Comparison of ENCODE assay signal across 13 cellular contexts in the genomic region with DNA sequence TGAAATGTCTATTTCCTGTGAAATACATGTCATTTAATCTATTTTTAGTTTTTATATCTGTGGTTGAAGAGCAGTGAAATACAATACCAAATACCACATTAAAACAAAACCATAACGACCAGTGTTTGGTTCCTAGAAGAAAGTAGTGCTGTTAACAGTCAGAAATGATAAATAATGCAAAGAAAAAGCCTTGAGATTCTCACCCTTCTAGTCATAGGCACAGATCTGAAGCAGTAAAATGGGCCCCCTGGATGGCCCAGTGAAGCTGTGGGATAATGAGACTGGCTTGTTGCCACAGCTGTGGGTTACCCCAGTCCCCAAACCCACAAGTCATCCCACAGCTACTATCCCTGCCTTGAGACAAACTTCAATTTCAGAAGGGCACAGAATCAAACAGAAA.
A peak's percentile ranks its signal among the peaks of the same experiment; 100 is the strongest.
DNase-seq lines count a peak whose midpoint lies in the region; ATAC-seq and TF ChIP-seq lines count a peak whose summit lies in the region.
"Had no signal": no experiment of that assay in that cellular context is flagged by ENCODE, and none has a peak within 500 bp of the region (broad histone marks: within the 10 kb centered on the region; RNA-seq: fewer than 3 reads in every experiment).

No MANE protein-coding gene starts in this region.

- intact Hi-C loops in activated T-helper 2 cell treated with anti-CD3 and anti-CD28 coated beads, Interferon-gamma antibody, Interleukin-2, Interleukin-4, amounts not matched to agents 10 μg/mL and 5 μg/mL and 100 μg/mL, durations not matched to agents 14 hours and 24 hours and 36 hours (cut with micrococcal nuclease), result loop anchor here (2.0 to 5.0 kb wide), 4 partner anchors 56 to 451 kb away; no protein-coding TSS in a partner anchor
- intact Hi-C loops in mucosa of descending colon (cut with DNase I, micrococcal nuclease) (no loop called here), colonic mucosa (cut with DNase I) (no loop called here)

- H3K9me3 Mint-ChIP-seq in activated T-helper 2 cell treated with anti-CD3 and anti-CD28 coated beads, Interferon-gamma antibody, Interleukin-2, Interleukin-4, amounts not matched to agents 10 μg/mL and 5 μg/mL and 100 μg/mL, durations not matched to agents 14 hours and 24 hours and 36 hours, result no peaks in the 10 kb centered on the region
- no peaks in the 10 kb centered on the region for H3K9me3 Mint-ChIP-seq in naive thymus-derived CD8-positive, alpha-beta T cell
- H3K9me3 Mint-ChIP-seq: nephron progenitor cell had no signal

- peak overlapping the region; percentile 50 for H3K4me2 ChIP-seq in MM.1S (ENCODE audit: low read depth, low read length)
- H3K4me2 ChIP-seq in neuronal stem cell (ENCODE audit: insufficient read depth, low read length, poor library complexity, severe bottlenecking), result no peak overlapping the region

- H3K27me3 Mint-ChIP-seq in activated T-helper 2 cell treated with anti-CD3 and anti-CD28 coated beads, Interferon-gamma antibody, Interleukin-2, Interleukin-4, amounts not matched to agents 10 μg/mL and 5 μg/mL and 100 μg/mL, durations not matched to agents 14 hours and 24 hours and 36 hours (ENCODE audit: low read depth), result peaks cover 4% of the 10 kb centered on the region
- no peaks in the 10 kb centered on the region for H3K27me3 Mint-ChIP-seq in naive thymus-derived CD8-positive, alpha-beta T cell

- POLR2A ChIA-PET in naive thymus-derived CD8-positive, alpha-beta T cell (lab: Charles Lee), result interaction anchor here (0.6 kb wide), 1 partner anchor 42 kb away, joined by 3 read pairs; no protein-coding TSS in a partner anchor

- peak; percentile 65 for DNase-seq in MM.1S
- DNase-seq in activated T-helper 2 cell treated with anti-CD3 and anti-CD28 coated beads, Interferon-gamma antibody, Interleukin-2, Interleukin-4, amounts not matched to agents 10 μg/mL and 5 μg/mL and 100 μg/mL, durations not matched to agents 14 hours and 24 hours and 36 hours (ENCODE audit: low spot score), result peak; percentile 35
- peak in 4 of 10 donors; percentile 7 to 27 (median 22) for DNase-seq in naive thymus-derived CD8-positive, alpha-beta T cell
- no peak for DNase-seq in neuronal stem cell (ENCODE audit: low spot score)
- DNase-seq in mucosa of descending colon, result no peak
- DNase-seq in colonic mucosa, result no peak
- DNase-seq: Calu3, NCI-H1436, NCI-H774, nephron progenitor cell had no signal

- H3K27ac Mint-ChIP-seq in activated T-helper 2 cell treated with anti-CD3 and anti-CD28 coated beads, Interferon-gamma antibody, Interleukin-2, Interleukin-4, amounts not matched to agents 10 μg/mL and 5 μg/mL and 100 μg/mL, durations not matched to agents 14 hours and 24 hours and 36 hours, result peak overlapping the region; percentile 69
- H3K27ac Mint-ChIP-seq in naive thymus-derived CD8-positive, alpha-beta T cell, result peak overlapping the region; percentile 52 to 89 (median 76)
- H3K27ac Mint-ChIP-seq: nephron progenitor cell had no signal

- ATAC-seq in GM18867 (IDR thresholded peaks at IDR 0.05; ENCODE audit: unreplicated experiment), result peak; percentile 31
- ATAC-seq in naive thymus-derived CD8-positive, alpha-beta T cell, result peak; percentile 70 to 75
- ATAC-seq in GM21447 (IDR thresholded peaks at IDR 0.05; ENCODE audit: unreplicated experiment), result no peak
- ATAC-seq in mucosa of descending colon, result no peak

- H3F3A ChIP-seq in MM.1S (ENCODE audit: insufficient read depth, low read length), result peaks cover 20% of the 10 kb centered on the region

- peak overlapping the region; percentile 10; the same call in 1 of the 2 replicates for H3K9ac ChIP-seq in MM.1S (ENCODE audit: low read length)
- H3K9ac ChIP-seq in neuronal stem cell (ENCODE audit: low read depth, low read length, poor library complexity), result no peak overlapping the region
- no peak overlapping the region for H3K9ac ChIP-seq in colonic mucosa (ENCODE audit: low read depth in 2 of 2, low read length in 2 of 2)

- no peak overlapping the region for H3K4ac ChIP-seq in neuronal stem cell (ENCODE audit: low read length)

- no peak overlapping the region for H2BK5ac ChIP-seq in neuronal stem cell (ENCODE audit: low read length)

- H2BK12ac ChIP-seq in neuronal stem cell (ENCODE audit: low read length), result no peak overlapping the region

- no peak overlapping the region for H3K23ac ChIP-seq in neuronal stem cell (ENCODE audit: low read depth, low read length, poor library complexity)

- H3K27ac ChIP-seq in MM.1S (ENCODE audit: low read length) (peak overlapping the region; percentile 55; the same call in 1 of the 2 replicates), neuronal stem cell (replicated peaks; ENCODE audit: low read length) (no peak overlapping the region), colonic mucosa (no peak overlapping the region)
- H3K27ac ChIP-seq: HL-60 had no signal

- no CpG with 5 or more reads among the region's 1 CpG for WGBS in neuronal stem cell (ENCODE audit: extremely low coverage in 2 of 2, insufficient read length in 2 of 2, insufficient replicate concordance in 1 of 2), 2 donors

- H3K79me2 ChIP-seq in MM.1S (ENCODE audit: low read length), result no peaks in the 10 kb centered on the region

- H3K9me3 ChIP-seq in MM.1S (replicated peaks; ENCODE audit: insufficient read depth, low read length), result no peaks in the 10 kb centered on the region
- no peaks in the 10 kb centered on the region for H3K9me3 ChIP-seq in neuronal stem cell (replicated peaks in 1 of 2; ENCODE audit: control insufficient read depth in 2 of 2, insufficient read depth in 1 of 2, low read depth in 1 of 2, low read length in 2 of 2)
- H3K9me3 ChIP-seq in mucosa of descending colon, result no peaks in the 10 kb centered on the region
- no peaks in the 10 kb centered on the region for H3K9me3 ChIP-seq in colonic mucosa

- H2AK5ac ChIP-seq in neuronal stem cell (ENCODE audit: low read depth, low read length), result no peak overlapping the region

- H2AFZ ChIP-seq in MM.1S (ENCODE audit: low read length) (peak overlapping the region; percentile 4; the same call in 1 of the 2 replicates), neuronal stem cell (ENCODE audit: low read length) (no peak overlapping the region)

- no peak for TF ChIP-seq CTCF in MM.1S (IDR thresholded peaks at IDR 0.05; ENCODE audit: low read length)
- no peak for TF ChIP-seq CTCF in mucosa of descending colon (IDR thresholded peaks at IDR 0.05)
- no peak for TF ChIP-seq CTCF in colonic mucosa (IDR thresholded peaks at IDR 0.05)

- no peaks in the 10 kb centered on the region for H3K36me3 ChIP-seq in MM.1S (replicated peaks; ENCODE audit: insufficient read depth, low read length)
- no peaks in the 10 kb centered on the region for H3K36me3 ChIP-seq in neuronal stem cell (replicated peaks in 1 of 2; ENCODE audit: control insufficient read depth in 2 of 2, insufficient read depth in 2 of 2, low read length in 2 of 2)
- no peaks in the 10 kb centered on the region for H3K36me3 ChIP-seq in mucosa of descending colon (ENCODE audit: low read depth)
- no peaks in the 10 kb centered on the region for H3K36me3 ChIP-seq in colonic mucosa

- H2BK120ac ChIP-seq in neuronal stem cell (ENCODE audit: low read depth, low read length), result no peak overlapping the region

- H3K9me2 ChIP-seq in MM.1S (replicated peaks; ENCODE audit: insufficient read depth, low read length), result no peaks in the 10 kb centered on the region

- H3K4me1 ChIP-seq in MM.1S (ENCODE audit: low read length) (peaks cover 48% of the 10 kb centered on the region), neuronal stem cell (ENCODE audit: control insufficient read depth in 2 of 2, insufficient read depth in 1 of 2, low read depth in 1 of 2, low read length in 2 of 2) (no peaks in the 10 kb centered on the region), mucosa of descending colon (ENCODE audit: low read depth) (no peaks in the 10 kb centered on the region), colonic mucosa (no peaks in the 10 kb centered on the region)

- H3K36me3 Mint-ChIP-seq in activated T-helper 2 cell treated with anti-CD3 and anti-CD28 coated beads, Interferon-gamma antibody, Interleukin-2, Interleukin-4, amounts not matched to agents 10 μg/mL and 5 μg/mL and 100 μg/mL, durations not matched to agents 14 hours and 24 hours and 36 hours (ENCODE audit: low read depth), result peaks cover 2% of the 10 kb centered on the region
- H3K36me3 Mint-ChIP-seq in naive thymus-derived CD8-positive, alpha-beta T cell, result no peaks in the 10 kb centered on the region

- H3K79me1 ChIP-seq in neuronal stem cell (ENCODE audit: low read depth, low read length), result no peaks in the 10 kb centered on the region

- H4K20me1 ChIP-seq in MM.1S (ENCODE audit: insufficient read depth, low read length), result no peaks in the 10 kb centered on the region

- H4K8ac ChIP-seq in neuronal stem cell (ENCODE audit: low read depth, low read length), result no peak overlapping the region

- H3K4me3 Mint-ChIP-seq in activated T-helper 2 cell treated with anti-CD3 and anti-CD28 coated beads, Interferon-gamma antibody, Interleukin-2, Interleukin-4, amounts not matched to agents 10 μg/mL and 5 μg/mL and 100 μg/mL, durations not matched to agents 14 hours and 24 hours and 36 hours (ENCODE audit: low read depth), result peak overlapping the region; percentile 60
- peak overlapping the region; percentile 51 to 79 (median 76) for H3K4me3 Mint-ChIP-seq in naive thymus-derived CD8-positive, alpha-beta T cell
- H3K4me3 Mint-ChIP-seq: nephron progenitor cell had no signal

- no peak overlapping the region for H3K14ac ChIP-seq in neuronal stem cell (ENCODE audit: low read length)

- no peak overlapping the region for H4K91ac ChIP-seq in neuronal stem cell (ENCODE audit: low read depth, low read length, poor library complexity)

- no peak overlapping the region for H2BK15ac ChIP-seq in neuronal stem cell (ENCODE audit: low read length)

- H3K27me3 ChIP-seq in MM.1S (replicated peaks; ENCODE audit: insufficient read depth, low read length) (no peaks in the 10 kb centered on the region), neuronal stem cell (ENCODE audit: control insufficient read depth in 3 of 3, insufficient read depth in 3 of 3, low read depth in 1 of 3, low read length in 3 of 3) (no peaks in the 10 kb centered on the region), colonic mucosa (no peaks in the 10 kb centered on the region)

- H3K4me1 Mint-ChIP-seq in activated T-helper 2 cell treated with anti-CD3 and anti-CD28 coated beads, Interferon-gamma antibody, Interleukin-2, Interleukin-4, amounts not matched to agents 10 μg/mL and 5 μg/mL and 100 μg/mL, durations not matched to agents 14 hours and 24 hours and 36 hours (ENCODE audit: low read depth), result peaks cover 36% of the 10 kb centered on the region
- H3K4me1 Mint-ChIP-seq in naive thymus-derived CD8-positive, alpha-beta T cell, result peaks cover 23 to 47% (median 36%) of the 10 kb centered on the region in 4 donors

- no peak overlapping the region for H3K18ac ChIP-seq in neuronal stem cell (ENCODE audit: low read length)

- H3K4me3 ChIP-seq in MM.1S (ENCODE audit: low read length) (peak overlapping the region; percentile 39), neuronal stem cell (ENCODE audit: low read length in 2 of 2) (no peak overlapping the region), mucosa of descending colon (no peak overlapping the region), colonic mucosa (no peak overlapping the region)

Comparison
In these comparisons a context has a peak if more than half of its experiments do, and no peak if none do; other contexts are left out.
1. ATAC-seq: peak in GM18867 (single experiment) and naive thymus-derived CD8-positive, alpha-beta T cell (2 of 2); none in GM21447 (single experiment) and mucosa of descending colon (single experiment).
2. DNase-seq: peak in MM.1S (single experiment) and activated T-helper 2 cell treated with anti-CD3 and anti-CD28 coated beads, Interferon-gamma antibody, Interleukin-2, Interleukin-4, amounts not matched to agents 10 μg/mL and 5 μg/mL and 100 μg/mL, durations not matched to agents 14 hours and 24 hours and 36 hours (single experiment); none in neuronal stem cell (single experiment), mucosa of descending colon (0 of 3) and colonic mucosa (single experiment).